ENCODE assay signal across 22 cellular contexts in genomic region chrX:22969416-22969815, GRCh38. TPM values are rescaled to one million over a fixed set of nuclear protein-coding genes. Genes with fewer than 3 reads are reported as not detected.
"Had no signal": no experiment of that assay in that cellular context is flagged by ENCODE, and none has a peak within 500 bp of the region (broad histone marks: within the 10 kb centered on the region; RNA-seq: fewer than 3 reads in every experiment).

No MANE protein-coding gene starts in this region.

- H3K27me3 Mint-ChIP-seq: activated B cell treated with CpG ODN at 0.5 μM for 24 hours had no signal

- H3K4me3 Mint-ChIP-seq: activated B cell treated with CpG ODN at 0.5 μM for 24 hours; immature natural killer cell; naive thymus-derived CD8-positive, alpha-beta T cell; T-helper 1 cell treated with Interleukin-12 subunit alpha and Interleukin-12 subunit beta and Interleukin-4 antibody, amounts not matched to agents 30 μg/mL and 1 μg/mL, for 36 hours had no signal

- H3K4me3 ChIP-seq: lung, stomach, thoracic aorta had no signal

- H3K36me3 ChIP-seq: neutrophil, stomach, thoracic aorta had no signal

- H3K27ac Mint-ChIP-seq: activated B cell treated with CpG ODN at 0.5 μM for 24 hours; activated T-helper 2 cell treated with anti-CD3 and anti-CD28 coated beads, Interferon-gamma antibody, Interleukin-2, Interleukin-4, amounts not matched to agents 10 μg/mL and 5 μg/mL and 100 μg/mL, durations not matched to agents 14 hours and 24 hours and 36 hours; immature natural killer cell; naive thymus-derived CD8-positive, alpha-beta T cell; T-helper 1 cell treated with Interleukin-12 subunit alpha and Interleukin-12 subunit beta and Interleukin-4 antibody, amounts not matched to agents 30 μg/mL and 1 μg/mL, for 36 hours had no signal

- DNase-seq: activated B cell treated with CpG ODN at 0.5 μM for 24 hours; activated CD4-positive, alpha-beta T cell treated with anti-CD3 and anti-CD28 coated beads, Interleukin-2, amount 50 U/mL, for 1 hour; activated naive CD4-positive, alpha-beta T cell treated with anti-CD3 and anti-CD28 coated beads, Interleukin-2, amount 50 U/mL, for 16 hours; activated T-cell treated with anti-CD3 and anti-CD28 coated beads for 4 hours; anterior cingulate cortex; effector CD8-positive, alpha-beta T cell; immature natural killer cell; left cardiac atrium; naive thymus-derived CD8-positive, alpha-beta T cell; small intestine; stomach had no signal

- H3K27ac ChIP-seq: neutrophil, stomach, thoracic aorta had no signal

- H3K9me3 ChIP-seq: neutrophil, stomach, thoracic aorta had no signal

- H3K4me1 ChIP-seq: stomach had no signal

- FAIRE-seq: colon, small intestine, TTC549 had no signal

- H3K9me3 Mint-ChIP-seq: activated B cell treated with CpG ODN at 0.5 μM for 24 hours; activated T-helper 2 cell treated with anti-CD3 and anti-CD28 coated beads, Interferon-gamma antibody, Interleukin-2, Interleukin-4, amounts not matched to agents 10 μg/mL and 5 μg/mL and 100 μg/mL, durations not matched to agents 14 hours and 24 hours and 36 hours; T-helper 1 cell treated with Interleukin-12 subunit alpha and Interleukin-12 subunit beta and Interleukin-4 antibody, amounts not matched to agents 30 μg/mL and 1 μg/mL, for 36 hours had no signal

- H3K4me1 Mint-ChIP-seq: activated B cell treated with CpG ODN at 0.5 μM for 24 hours; immature natural killer cell; naive thymus-derived CD8-positive, alpha-beta T cell had no signal

- H3K36me3 Mint-ChIP-seq: immature natural killer cell had no signal

- H3K27me3 ChIP-seq: neutrophil, stomach had no signal

RNA-seq across cellular contexts. Expression of gene DDX53, which starts 30.3 kb away (rescaled TPM):
- total RNA-seq: activated B cell treated with CpG ODN at 0.5 μM for 24 hours; activated CD8-positive, alpha-beta memory T cell treated with anti-CD3 and anti-CD28 coated beads for 36 hours; activated T-helper 2 cell treated with anti-CD3 and anti-CD28 coated beads, Interferon-gamma antibody, Interleukin-2, Interleukin-4, amounts not matched to agents 10 μg/mL and 5 μg/mL and 100 μg/mL, durations not matched to agents 14 hours and 24 hours and 36 hours; fibroblast of lung; glomerular endothelial cell; left cardiac atrium; lung; naive thymus-derived CD8-positive, alpha-beta T cell; stomach; thoracic aorta; ureter had no signal
